In the genomic region with DNA sequence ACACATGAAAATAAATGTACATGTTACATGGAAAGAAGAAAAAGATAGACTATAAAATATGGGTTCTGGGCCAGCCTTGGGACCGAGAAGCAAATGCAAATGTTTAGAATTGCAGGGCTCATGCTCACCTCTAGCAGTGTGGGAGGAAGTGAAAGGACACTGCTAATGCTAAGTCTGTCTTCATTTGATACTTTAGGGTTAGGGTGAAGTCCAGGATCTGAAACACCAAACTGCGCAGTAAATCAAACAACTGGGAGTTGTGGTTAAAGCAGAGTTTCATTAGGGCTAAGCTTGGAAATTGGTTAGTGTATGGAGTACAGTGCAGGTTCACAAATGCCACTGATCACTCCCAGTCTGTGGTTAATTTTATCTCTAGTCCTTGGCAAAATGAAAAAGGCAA, we compare ENCODE assay signal across 20 cellular contexts.
DNase-seq lines count a peak whose midpoint lies in the region; ATAC-seq, FAIRE-seq and TF ChIP-seq lines count a peak whose summit lies in the region.
"Had no signal": no experiment of that assay in that cellular context is flagged by ENCODE, and none has a peak within 500 bp of the region (broad histone marks: within the 10 kb centered on the region; RNA-seq: fewer than 3 reads in every experiment).

No MANE protein-coding gene starts in this region.

- intact Hi-C loops in GM12878 (cut with micrococcal nuclease; ENCODE audit: unreplicated experiment): no loop called here

- no peaks in the 10 kb centered on the region for H3K4me1 ChIP-seq in GM12878 (ENCODE audit: control insufficient read depth, insufficient read depth, low read length)
- H3K4me1 ChIP-seq: SJCRH30 had no signal

- TF ChIP-seq EP300 in GM12878 (IDR thresholded peaks at IDR 0.05; ENCODE audit: borderline replicate concordance in 1 of 2, control insufficient read depth in 1 of 2, low read depth in 2 of 2, low read length in 2 of 2): no peak

- H3K4me2 ChIP-seq in GM12878 (ENCODE audit: control insufficient read depth, insufficient read depth): no peak overlapping the region

- FAIRE-seq in GM12878 (lab: Jason Lieb, UNC): no peak
- FAIRE-seq: K562 had no signal

- H3K4me3 ChIP-seq in GM12878: no peak overlapping the region
- H3K4me3 ChIP-seq: K562, SJCRH30, thoracic aorta had no signal

- no TSS peak for BruUV-seq in GM12878 (replicated peaks; lab: Mats Ljungman, UMichigan)

- TF ChIP-seq CTCF in GM12878 (IDR thresholded peaks at IDR 0.05 in 2 of 3, conservative IDR thresholded peaks at IDR 0.05 in 1 of 3; ENCODE audit: control insufficient read depth in 2 of 3, extremely low read depth in 1 of 3, insufficient read depth in 1 of 3, low read depth in 3 of 3, low read length in 3 of 3) (no peak), progenitor cell of endocrine pancreas (IDR thresholded peaks at IDR 0.05; ENCODE audit: unreplicated experiment) (no peak)

- DNase-seq in GM12878 (ENCODE audit: low read depth, low spot score) (no peak), progenitor cell of endocrine pancreas (ENCODE audit: low spot score, unreplicated experiment) (no peak), germinal center (ENCODE audit: low spot score) (no peak)
- DNase-seq in activated T-cell treated with anti-CD3 and anti-CD28 coated beads, Interleukin-2, amount 50 U/mL, for 48 hours: no peak
- DNase-seq: activated CD4-positive, alpha-beta T cell treated with anti-CD3 and anti-CD28 coated beads, Interleukin-2, amount 50 U/mL, for 4 hours; activated T-cell treated with anti-CD3 and anti-CD28 coated beads, Interleukin-2, amount 50 U/mL, for 72 hours; CD8-positive, alpha-beta memory T cell; endodermal cell; foreskin fibroblast; NCI-H1436 treated with DMSO at 0.1 percent for 48 hours; NCI-H345; SJCRH30 had no signal

- no peaks in the 10 kb centered on the region for H3K27me3 Mint-ChIP-seq in progenitor cell of endocrine pancreas
- H3K27me3 Mint-ChIP-seq: central memory CD8-positive, alpha-beta T cell had no signal

- no peak overlapping the region for H2AFZ ChIP-seq in GM12878 (ENCODE audit: control insufficient read depth, low read depth, low read length)

- H3K36me3 Mint-ChIP-seq in progenitor cell of endocrine pancreas (ENCODE audit: insufficient read depth): no peaks in the 10 kb centered on the region
- H3K36me3 Mint-ChIP-seq: CD8-positive, alpha-beta memory T cell had no signal

- peaks cover 4% of the 10 kb centered on the region for H3K9me3 Mint-ChIP-seq in progenitor cell of endocrine pancreas (ENCODE audit: low read depth)
- H3K9me3 Mint-ChIP-seq: central memory CD8-positive, alpha-beta T cell; endodermal cell; nephron had no signal

- ATAC-seq in GM18511 (IDR thresholded peaks at IDR 0.05; ENCODE audit: unreplicated experiment) (peak; percentile 93), GM21367 (IDR thresholded peaks at IDR 0.05; ENCODE audit: unreplicated experiment) (peak; percentile 74), HG03159 (IDR thresholded peaks at IDR 0.05; ENCODE audit: unreplicated experiment) (peak; percentile 72), GM12878 (peak; percentile 93), SK-N-SH treated with all-trans-retinoic acid at 6 μM for 48 hours (no peak)
- ATAC-seq: activated T-cell treated with anti-CD3 and anti-CD28 coated beads, Interleukin-2, amount 50 U/mL, for 72 hours; K562 had no signal

- no peaks in the 10 kb centered on the region for H3K36me3 ChIP-seq in GM12878 (ENCODE audit: control insufficient read depth in 2 of 2, insufficient read depth in 2 of 2, low read length in 1 of 2)
- H3K36me3 ChIP-seq: SJCRH30, thoracic aorta had no signal

- no peak for TF ChIP-seq POLR2A in GM12878 (IDR thresholded peaks at IDR 0.05; ENCODE audit: low read depth, low read length)

- RAD21 ChIA-PET in GM12878 (lab: Charles Lee; ENCODE audit: unreplicated experiment): interaction anchor here (1.6 kb wide), 1 partner anchor 18 kb away, joined by 4 read pairs; no protein-coding TSS in a partner anchor

- H3K4me1 Mint-ChIP-seq in progenitor cell of endocrine pancreas (ENCODE audit: low read depth): peaks cover 5% of the 10 kb centered on the region
- H3K4me1 Mint-ChIP-seq: CD8-positive, alpha-beta memory T cell; central memory CD8-positive, alpha-beta T cell; endodermal cell; nephron had no signal

- no peak for TF ChIP-seq RAD21 in GM12878 (IDR thresholded peaks at IDR 0.05; ENCODE audit: insufficient read depth, low read depth, low read length)

- no peaks in the 10 kb centered on the region for H3K27me3 ChIP-seq in GM12878 (replicated peaks in 1 of 2; ENCODE audit: control insufficient read depth in 2 of 2, insufficient read depth in 2 of 2, low read length in 1 of 2)
- H3K27me3 ChIP-seq: SJCRH30 had no signal

- H3K27ac Mint-ChIP-seq in progenitor cell of endocrine pancreas: no peak overlapping the region
- H3K27ac Mint-ChIP-seq: activated T-cell treated with anti-CD3 and anti-CD28 coated beads, Interleukin-2, amount 50 U/mL, for 72 hours; CD8-positive, alpha-beta memory T cell; endodermal cell; nephron had no signal

- POLR2A ChIA-PET in GM12878 (lab: Charles Lee): no interaction called here

- in situ Hi-C loops in GM12878 (cut with MboI): no loop called here

- SMC1A ChIA-PET in GM12878 (lab: Charles Lee; ENCODE audit: uncharacterized antibody, unreplicated experiment): interaction anchor here (1.6 to 1.7 kb wide), 2 partner anchors 10 to 20 kb away, joined by 5 read pairs; no protein-coding TSS in a partner anchor

- no peaks in the 10 kb centered on the region for H3K79me2 ChIP-seq in GM12878 (ENCODE audit: control insufficient read depth, insufficient read depth, low read length)

- CTCF ChIA-PET in GM12878 (lab: Yijun Ruan, JAX): interaction anchor here (5.9 kb wide), 1 partner anchor 13 kb away, joined by 36 read pairs; no protein-coding TSS in a partner anchor

- H3K9ac ChIP-seq in GM12878 (ENCODE audit: control insufficient read depth, insufficient read depth, low read length): no peak overlapping the region

- H3K27ac ChIP-seq in GM12878 (ENCODE audit: control insufficient read depth, insufficient read depth): no peak overlapping the region
- H3K27ac ChIP-seq: SJCRH30, thoracic aorta had no signal

- H3K4me3 Mint-ChIP-seq in progenitor cell of endocrine pancreas (ENCODE audit: low read depth): no peak overlapping the region
- H3K4me3 Mint-ChIP-seq: activated T-cell treated with anti-CD3 and anti-CD28 coated beads, Interleukin-2, amount 50 U/mL, for 72 hours; CD8-positive, alpha-beta memory T cell; central memory CD8-positive, alpha-beta T cell; endodermal cell; nephron had no signal

- 7% methylated on average over 2 of the region's 2 CpGs for WGBS in GM12878 (ENCODE audit: insufficient coverage, insufficient replicate concordance, low lambda C conversion rate, missing lambda C conversion rate)

- H4K20me1 ChIP-seq in GM12878 (ENCODE audit: control insufficient read depth, insufficient read depth): no peaks in the 10 kb centered on the region

- H3K9me3 ChIP-seq in GM12878 (replicated peaks; ENCODE audit: control insufficient read depth, insufficient read depth, low read length): no peaks in the 10 kb centered on the region
- H3K9me3 ChIP-seq: SJCRH30, thoracic aorta had no signal

TF ChIP-seq in GM12878, 131 proteins besides CTCF, POLR2A, EP300 and RAD21 (continues in another document):
- TF ChIP-seq ZNF207 (IDR thresholded peaks at IDR 0.05; ENCODE audit: borderline replicate concordance) (no peak), BACH1 (IDR thresholded peaks at IDR 0.05; ENCODE audit: borderline replicate concordance) (no peak)
- TF ChIP-seq, protein P1, sequence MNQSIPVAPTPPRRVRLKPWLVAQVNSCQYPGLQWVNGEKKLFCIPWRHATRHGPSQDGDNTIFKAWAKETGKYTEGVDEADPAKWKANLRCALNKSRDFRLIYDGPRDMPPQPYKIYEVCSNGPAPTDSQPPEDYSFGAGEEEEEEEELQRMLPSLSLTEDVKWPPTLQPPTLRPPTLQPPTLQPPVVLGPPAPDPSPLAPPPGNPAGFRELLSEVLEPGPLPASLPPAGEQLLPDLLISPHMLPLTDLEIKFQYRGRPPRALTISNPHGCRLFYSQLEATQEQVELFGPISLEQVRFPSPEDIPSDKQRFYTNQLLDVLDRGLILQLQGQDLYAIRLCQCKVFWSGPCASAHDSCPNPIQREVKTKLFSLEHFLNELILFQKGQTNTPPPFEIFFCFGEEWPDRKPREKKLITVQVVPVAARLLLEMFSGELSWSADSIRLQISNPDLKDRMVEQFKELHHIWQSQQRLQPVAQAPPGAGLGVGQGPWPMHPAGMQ (IDR thresholded peaks at IDR 0.05; ENCODE audit: borderline replicate concordance): no peak

TF ChIP-seq in SK-N-SH treated with all-trans-retinoic acid at 6 μM for 48 hours, 23 proteins besides CTCF, POLR2A, EP300 and RAD21:
- TF ChIP-seq ARNTL (CRISPR knock-in tag; IDR thresholded peaks at IDR 0.05; ENCODE audit: borderline replicate concordance, low read depth): no peak
- no peak for TF ChIP-seq ZFP30 (CRISPR knock-in tag; IDR thresholded peaks at IDR 0.05)
- TF ChIP-seq TSHZ2 (CRISPR knock-in tag; IDR thresholded peaks at IDR 0.05): no peak
- no peak for TF ChIP-seq GLIS3 (CRISPR knock-in tag; IDR thresholded peaks at IDR 0.05)
- no peak for TF ChIP-seq CSDC2 (CRISPR knock-in tag; IDR thresholded peaks at IDR 0.05)
- no peak for TF ChIP-seq SNAI2 (CRISPR knock-in tag; IDR thresholded peaks at IDR 0.05)
- no peak for TF ChIP-seq ZNF8 (CRISPR knock-in tag; IDR thresholded peaks at IDR 0.05)
- TF ChIP-seq ZC3H10 (CRISPR knock-in tag; IDR thresholded peaks at IDR 0.05): no peak
